15 cellular contexts compared by ENCODE assay signal in genomic region chr11:70230840-70231710, GRCh38. TPM values are rescaled to one million over a fixed set of nuclear protein-coding genes. Genes with fewer than 3 reads are reported as not detected.
A peak's percentile ranks its signal among the peaks of the same experiment; 100 is the strongest.
DNase-seq lines count a peak whose midpoint lies in the region; ATAC-seq and TF ChIP-seq lines count a peak whose summit lies in the region.
"Had no signal": no experiment of that assay in that cellular context is flagged by ENCODE, and none has a peak within 500 bp of the region (broad histone marks: within the 10 kb centered on the region; RNA-seq: fewer than 3 reads in every experiment).

No MANE protein-coding gene starts in this region.

- H3K4me1 ChIP-seq in right cardiac atrium (ENCODE audit: control insufficient read depth, insufficient read depth, low read length) (peaks cover 2% of the 10 kb centered on the region), thoracic aorta (ENCODE audit: control insufficient read depth in 1 of 2, low read depth in 2 of 2) (peaks cover 6 to 12% of the 10 kb centered on the region in 2 donors)

- H3K4me3 ChIP-seq in right cardiac atrium (ENCODE audit: low read length) (no peak overlapping the region), thoracic aorta (peak overlapping the region; percentile 28)

- in situ Hi-C loops in G401 (cut with HindIII; ENCODE audit: low sequenced_read_pairs): no loop called here

- 61% methylated on average over 22 of the region's 22 CpGs for WGBS in right cardiac atrium

- H3K27me3 ChIP-seq in right cardiac atrium (ENCODE audit: control insufficient read depth, insufficient read depth): no peaks in the 10 kb centered on the region
- no peaks in the 10 kb centered on the region for H3K27me3 ChIP-seq in thoracic aorta (replicated peaks; ENCODE audit: insufficient read depth)

- intact Hi-C loops in right cardiac atrium (cut with DNase I): no loop called here

- H3K36me3 ChIP-seq in thoracic aorta: no peaks in the 10 kb centered on the region

- H3K9me3 ChIP-seq in right cardiac atrium (ENCODE audit: control insufficient read depth, low read length) (no peaks in the 10 kb centered on the region), thoracic aorta (peaks cover 3% of the 10 kb centered on the region)

- ATAC-seq in right cardiac atrium (peak; percentile 37 to 50), thoracic aorta (ENCODE audit: insufficient number of reproducible peaks, low FRiP score, low read depth) (no peak), GM19463 (IDR thresholded peaks at IDR 0.05; ENCODE audit: unreplicated experiment) (no peak)

- DNase-seq in G401 (ENCODE audit: low spot score): peak; percentile 31
- peak; percentile 20 for DNase-seq in cerebellar cortex (ENCODE audit: low spot score)
- DNase-seq in right cardiac atrium: peak in 1 of 3 donors; percentile 32
- no peak for DNase-seq in thoracic aorta (ENCODE audit: low spot score)
- DNase-seq in RPMI8226: no peak
- no peak for DNase-seq in islet precursor cell
- DNase-seq: CD4-positive, alpha-beta T cell; DMS79; HCEC 1CT; NCI-H1092; NCI-H1694; NCI-H2107; NCI-H345; SHP77 treated with DMSO at 0.1 percent for 48 hours had no signal

- no peak for TF ChIP-seq CTCF in thoracic aorta (IDR thresholded peaks at IDR 0.05)

- H3K27ac ChIP-seq in right cardiac atrium (ENCODE audit: low read length): no peak overlapping the region
- peak overlapping the region in 1 of 2 donors; percentile 48 for H3K27ac ChIP-seq in thoracic aorta

RNA-seq across cellular contexts. Expression of gene FADD, which starts 28.0 kb away (rescaled TPM):
- total RNA-seq in G401 (2014; rRNA removed; shearing (Covaris generic)): 65.3 and 69.2 TPM in 2 replicates
- 10 to 100 TPM; 11.3 to 13.4 (median 12.3) TPM for total RNA-seq in right cardiac atrium
- 10.6 TPM for polyA plus RNA-seq in right cardiac atrium
- total RNA-seq in thoracic aorta: 10 to 100 TPM; 19.5 to 23.2 TPM

RNA-seq across cellular contexts. Expression of gene PPFIA1, which starts 39.4 kb away (rescaled TPM):
- 29.7 and 45.9 TPM in 2 replicates for total RNA-seq in G401 (2014; rRNA removed; shearing (Covaris generic))
- 10 to 100 TPM; 36.7 to 44.9 (median 39.4) TPM for total RNA-seq in right cardiac atrium
- polyA plus RNA-seq in right cardiac atrium: 16.2 TPM
- 10 to 100 TPM; 47.8 to 82.9 TPM for total RNA-seq in thoracic aorta

Comparison
In these comparisons a context has a peak if more than half of its experiments do, and no peak if none do; other contexts are left out.
1. DNase-seq: peak in G401 (single experiment) and cerebellar cortex (single experiment); none in thoracic aorta (single experiment), RPMI8226 (single experiment) and islet precursor cell (single experiment).
2. ATAC-seq: peak in right cardiac atrium (2 of 2); none in thoracic aorta (single experiment) and GM19463 (single experiment).